ENCODE assay signal across 19 cellular contexts in genomic region chr3:60182697-60183096, GRCh38.
"Had no signal": no experiment of that assay in that cellular context is flagged by ENCODE, and none has a peak within 500 bp of the region (broad histone marks: within the 10 kb centered on the region; RNA-seq: fewer than 3 reads in every experiment).

No MANE protein-coding gene starts in this region.

- H3K9me3 Mint-ChIP-seq: natural killer cell treated with Interleukin-12 subunit alpha and Interleukin-12 subunit beta and Interleukin-15 and Interleukin-18, amount 100 ng/mL, for 72 hours; T-helper 2 cell treated with Interferon-gamma antibody and Interleukin-4, amounts not matched to agents 5 μg/mL and 100 μg/mL, for 36 hours had no signal

- DNase-seq: activated CD4-positive, CD25-positive, alpha-beta regulatory T cell treated with anti-CD3 and anti-CD28 coated beads, Interleukin-2, amount 50 U/mL, for 72 hours; colonic mucosa; esophagus squamous epithelium; hypothalamus; kidney; left ventricle myocardium inferior; occipital lobe; right cardiac atrium; stimulated activated CD4-positive, alpha-beta T cell treated with anti-CD3 and anti-CD28 coated beads, Interleukin-15, amount 100 ng/mL, for 24 hours; stimulated activated CD4-positive, alpha-beta T cell treated with anti-CD3 and anti-CD28 coated beads, Interleukin-4, amount 100 ng/mL, for 1 hour; stimulated activated naive B cell treated with anti-CD40 and anti-IgM and Interleukin-4, amounts not matched to agents 10 μg/mL and 1 μg/mL and 100 μg/mL, for 72 hours; substantia nigra had no signal

- H3K4me3 ChIP-seq: cardiac muscle cell, colonic mucosa, esophagus squamous epithelium, left ventricle myocardium inferior, skin epidermis, tibial nerve had no signal

- H3K36me3 Mint-ChIP-seq: activated naive CD4-positive, alpha-beta T cell treated with anti-CD3 and anti-CD28 coated beads, Interleukin-2, amount 50 U/mL, for 72 hours; natural killer cell treated with Interleukin-12 subunit alpha and Interleukin-12 subunit beta and Interleukin-15 and Interleukin-18, amount 100 ng/mL, for 72 hours; stimulated activated naive B cell treated with anti-CD40 and anti-IgM and Interleukin-4, amounts not matched to agents 10 μg/mL and 1 μg/mL and 100 μg/mL, for 72 hours had no signal

- H3K9me3 ChIP-seq: colonic mucosa, esophagus squamous epithelium, left ventricle myocardium inferior, tibial nerve had no signal

- H3K27ac ChIP-seq: cardiac muscle cell, colonic mucosa, esophagus squamous epithelium, left ventricle myocardium inferior, skin epidermis, tibial nerve had no signal

- ATAC-seq: activated naive CD4-positive, alpha-beta T cell treated with anti-CD3 and anti-CD28 coated beads, Interleukin-2, amount 50 U/mL, for 72 hours; natural killer cell treated with Interleukin-12 subunit alpha and Interleukin-12 subunit beta and Interleukin-15 and Interleukin-18, amount 100 ng/mL, for 72 hours; right cardiac atrium; stimulated activated naive B cell treated with anti-CD40 and anti-IgM and Interleukin-4, amounts not matched to agents 10 μg/mL and 1 μg/mL and 100 μg/mL, for 72 hours had no signal

- H3K4me3 Mint-ChIP-seq: natural killer cell treated with Interleukin-12 subunit alpha and Interleukin-12 subunit beta and Interleukin-15 and Interleukin-18, amount 100 ng/mL, for 72 hours; stimulated activated naive B cell treated with anti-CD40 and anti-IgM and Interleukin-4, amounts not matched to agents 10 μg/mL and 1 μg/mL and 100 μg/mL, for 72 hours; T-helper 2 cell treated with Interferon-gamma antibody and Interleukin-4, amounts not matched to agents 5 μg/mL and 100 μg/mL, for 36 hours had no signal

- H3K27ac Mint-ChIP-seq: natural killer cell treated with Interleukin-12 subunit alpha and Interleukin-12 subunit beta and Interleukin-15 and Interleukin-18, amount 100 ng/mL, for 72 hours; progenitor cell of endocrine pancreas; stimulated activated naive B cell treated with anti-CD40 and anti-IgM and Interleukin-4, amounts not matched to agents 10 μg/mL and 1 μg/mL and 100 μg/mL, for 72 hours; T-helper 2 cell treated with Interferon-gamma antibody and Interleukin-4, amounts not matched to agents 5 μg/mL and 100 μg/mL, for 36 hours had no signal

- H3K4me1 ChIP-seq: colonic mucosa, esophagus squamous epithelium, tibial nerve had no signal

- H3K27me3 ChIP-seq: cardiac muscle cell, colonic mucosa, esophagus squamous epithelium, tibial nerve had no signal

- H3K36me3 ChIP-seq: cardiac muscle cell, colonic mucosa, esophagus squamous epithelium, left ventricle myocardium inferior, tibial nerve had no signal

- H3K27me3 Mint-ChIP-seq: natural killer cell treated with Interleukin-12 subunit alpha and Interleukin-12 subunit beta and Interleukin-15 and Interleukin-18, amount 100 ng/mL, for 72 hours; progenitor cell of endocrine pancreas; stimulated activated naive B cell treated with anti-CD40 and anti-IgM and Interleukin-4, amounts not matched to agents 10 μg/mL and 1 μg/mL and 100 μg/mL, for 72 hours had no signal
